Comparison of ENCODE assay signal across 18 cellular contexts in the genomic region with DNA sequence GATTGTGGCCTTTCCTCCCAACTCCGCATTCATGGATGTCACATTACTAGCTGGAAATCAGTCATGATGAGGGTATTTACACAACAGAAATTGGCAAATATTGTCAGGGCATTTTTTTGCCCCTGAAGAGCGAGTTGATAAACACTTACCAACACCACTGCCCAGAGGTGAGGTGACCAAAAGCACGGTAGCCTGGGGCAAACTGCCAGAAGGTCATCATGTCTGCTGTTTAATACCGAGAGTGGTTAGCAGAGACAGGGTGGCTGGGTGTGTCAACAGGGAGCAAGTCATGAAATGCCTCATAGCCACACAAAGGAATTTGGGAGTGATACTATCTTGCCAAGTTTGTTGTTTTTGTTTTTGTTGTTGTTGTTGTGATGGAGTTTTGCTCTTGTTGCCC.
"Had no signal": no experiment of that assay in that cellular context is flagged by ENCODE, and none has a peak within 500 bp of the region (broad histone marks: within the 10 kb centered on the region; RNA-seq: fewer than 3 reads in every experiment).

No MANE protein-coding gene starts in this region.

- H3K9me3 ChIP-seq: colonic mucosa, gastrocnemius medialis, neutrophil, thyroid gland had no signal

- H3K36me3 ChIP-seq: brain microvascular endothelial cell, colonic mucosa, gastrocnemius medialis, neutrophil, thyroid gland had no signal

- H3K27me3 ChIP-seq: brain microvascular endothelial cell, colonic mucosa, gastrocnemius medialis, neutrophil, thyroid gland had no signal

- ATAC-seq: activated naive CD8-positive, alpha-beta T cell treated with anti-CD3 and anti-CD28 coated beads, Interleukin-2, amount 50 U/mL, for 24 hours; activated T-cell treated with anti-CD3 and anti-CD28 coated beads, Interleukin-2, amount 50 U/mL, for 4 hours; gastrocnemius medialis; natural killer cell treated with Interleukin-12 subunit alpha and Interleukin-12 subunit beta and Interleukin-15 and Interleukin-18, amount 100 ng/mL, for 72 hours had no signal

- DNase-seq: activated CD4-positive, alpha-beta T cell treated with anti-CD3 and anti-CD28 coated beads, Interleukin-2, amount 10 ng/mL, durations not matched to agents 7 days and 5 days; activated CD8-positive, alpha-beta memory T cell treated with anti-CD3 and anti-CD28 coated beads, Interleukin-2, amount 50 U/mL, for 4 hours; activated effector memory CD4-positive, alpha-beta T cell treated with Interleukin-2 at 50 U/mL for 16 hours; activated naive CD4-positive, alpha-beta T cell treated with anti-CD3 and anti-CD28 coated beads, Interleukin-2, amount 10 ng/mL, durations not matched to agents 7 days and 5 days; activated naive CD8-positive, alpha-beta T cell treated with anti-CD3 and anti-CD28 coated beads, Interleukin-2, amount 50 U/mL, for 24 hours; activated T-cell treated with anti-CD3 and anti-CD28 coated beads, Interleukin-2, amount 50 U/mL, for 4 hours; anterior cingulate cortex; brain microvascular endothelial cell; colonic mucosa; gastrocnemius medialis; head of caudate nucleus; stimulated activated CD8-positive, alpha-beta memory T cell treated with anti-CD3 and anti-CD28 coated beads, Interleukin-4, amount 100 ng/mL, for 48 hours; stimulated activated naive CD4-positive, alpha-beta T cell; T-helper 1 cell; T-helper 9 cell; thyroid gland had no signal

- H3K4me3 ChIP-seq: colonic mucosa, gastrocnemius medialis, thyroid gland had no signal

- H3K27ac ChIP-seq: brain microvascular endothelial cell, colonic mucosa, gastrocnemius medialis, neutrophil, thyroid gland had no signal

- H3K4me1 ChIP-seq: colonic mucosa, gastrocnemius medialis, thyroid gland had no signal
